13 cellular contexts compared by ENCODE assay signal in the genomic region with DNA sequence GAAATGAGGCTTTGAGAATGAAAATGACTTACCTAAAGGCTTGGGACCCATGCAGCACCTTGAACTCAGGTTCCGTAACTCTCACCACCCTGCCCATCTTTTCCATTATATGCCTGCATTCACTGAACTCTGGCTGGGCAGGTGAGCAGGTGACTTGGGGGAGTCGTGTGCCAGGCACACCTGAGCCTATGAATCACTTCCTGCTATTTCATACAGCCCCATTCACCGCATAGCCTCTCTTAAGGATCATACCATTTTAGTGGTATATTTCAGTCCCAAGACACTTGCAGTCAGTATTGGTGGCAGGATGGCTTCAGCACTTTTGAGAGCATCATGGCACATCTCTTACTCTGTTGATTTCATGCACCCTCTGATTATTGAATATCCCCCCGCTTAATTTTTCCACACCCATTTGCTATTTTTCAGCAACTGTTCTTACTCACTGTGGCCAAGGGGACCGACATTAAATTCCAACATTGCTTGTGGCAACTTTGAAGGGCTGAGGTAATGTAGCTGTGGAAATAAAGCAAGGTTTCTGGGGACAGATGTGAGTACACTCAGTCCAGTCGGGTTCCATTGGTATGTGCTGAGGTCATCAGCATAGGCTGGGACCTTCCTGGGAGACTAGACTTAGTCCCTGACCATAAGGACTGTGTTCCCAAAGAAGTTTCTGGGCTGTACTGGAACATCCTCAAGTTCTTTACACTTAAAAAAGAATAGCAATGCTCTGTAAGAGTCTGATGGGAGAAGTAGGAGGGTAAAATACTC. TPM values are rescaled to one million over a fixed set of nuclear protein-coding genes. Genes with fewer than 3 reads are reported as not detected.
DNase-seq lines count a peak whose midpoint lies in the region; ATAC-seq, FAIRE-seq and TF ChIP-seq lines count a peak whose summit lies in the region.
"Had no signal": no experiment of that assay in that cellular context is flagged by ENCODE, and none has a peak within 500 bp of the region (broad histone marks: within the 10 kb centered on the region; RNA-seq: fewer than 3 reads in every experiment).

No MANE protein-coding gene starts in this region.

- H3K4me3 ChIP-seq in choroid plexus epithelial cell (ENCODE audit: low read depth, low read length) (no peak overlapping the region), keratinocyte (ENCODE audit: control insufficient read depth in 2 of 3, extremely low read depth in 1 of 3, insufficient read depth in 2 of 3, low read depth in 1 of 3, low read length in 3 of 3) (no peak overlapping the region), aorta (ENCODE audit: low read length in 2 of 2) (no peak overlapping the region)
- H3K4me3 ChIP-seq: testis had no signal

- no peak overlapping the region for H3K9ac ChIP-seq in keratinocyte (ENCODE audit: control insufficient read depth, extremely low read depth, insufficient read depth, low read length)

- H3K36me3 ChIP-seq in keratinocyte (ENCODE audit: control insufficient read depth in 2 of 2, extremely low read depth in 1 of 2, insufficient read depth in 2 of 2, low read length in 2 of 2) (no peaks in the 10 kb centered on the region), aorta (ENCODE audit: control insufficient read depth in 1 of 2, insufficient read depth in 2 of 2, low read length in 1 of 2) (no peaks in the 10 kb centered on the region)

- DNase-seq in LHCN-M2 (ENCODE audit: low read depth) (peak; percentile 90), choroid plexus epithelial cell (ENCODE audit: low read depth) (peak; percentile 53), keratinocyte (ENCODE audit: low read depth, low spot score) (no peak), aorta (no peak), DMS79 treated with DMSO at 0.1 percent for 48 hours (lab: John Stamatoyannopoulos, UW) (no peak)
- DNase-seq: activated CD4-positive, alpha-beta T cell treated with anti-CD3 and anti-CD28 coated beads for 4 hours; GOT3; immature natural killer cell; naive B cell; small intestine; testis had no signal

- H3K9me3 ChIP-seq in keratinocyte (ENCODE audit: control insufficient read depth, low read depth, low read length) = no peaks in the 10 kb centered on the region
- H3K9me3 ChIP-seq in aorta (ENCODE audit: control insufficient read depth, low read length) = no peaks in the 10 kb centered on the region
- H3K9me3 ChIP-seq: testis had no signal

- H3K27ac ChIP-seq in keratinocyte (ENCODE audit: control insufficient read depth, insufficient read depth, low read length) (peak overlapping the region; percentile 10), aorta (ENCODE audit: low read depth in 1 of 2, low read length in 2 of 2) (peak overlapping the region; percentile 93 to 100)

- no peaks in the 10 kb centered on the region for H3K79me2 ChIP-seq in keratinocyte (ENCODE audit: control insufficient read depth, insufficient read depth, low read length)

- intact Hi-C loops in aorta (cut with DNase I) = loop anchor here (5.0 kb wide), 1 partner anchor 39 kb away; a partner anchor contains a TSS

- peak overlapping the region; percentile 51 for H3K4me2 ChIP-seq in keratinocyte (ENCODE audit: control insufficient read depth, extremely low read depth, insufficient read depth, low read depth, low read length)

- WGBS in aorta, 2 donors = 35 to 39% methylated on average over 6 of the region's 6 CpGs

- dilution Hi-C loops in keratinocyte (cut with MboI; ENCODE audit: extremely low pct_ligation_motif_present, low sequenced_read_pairs) = no loop called here

- H3K27me3 ChIP-seq in keratinocyte (ENCODE audit: control insufficient read depth, extremely low read depth, insufficient read depth, low read length) (no peaks in the 10 kb centered on the region), aorta (ENCODE audit: control insufficient read depth in 1 of 2, insufficient read depth in 2 of 2, low read length in 1 of 2) (no peaks in the 10 kb centered on the region)
- H3K27me3 ChIP-seq: testis had no signal

- no peak overlapping the region for H2AFZ ChIP-seq in keratinocyte (ENCODE audit: control insufficient read depth, low read length)

- H3K9me1 ChIP-seq in keratinocyte (ENCODE audit: control insufficient read depth, extremely low read depth, insufficient read depth, low read length) = no peaks in the 10 kb centered on the region

- no peaks in the 10 kb centered on the region for H4K20me1 ChIP-seq in keratinocyte (ENCODE audit: control insufficient read depth, extremely low read depth, insufficient read depth, low read length)

- H3K4me1 ChIP-seq in keratinocyte (ENCODE audit: control insufficient read depth, extremely low read depth, insufficient read depth, low read length) = peaks cover 39% of the 10 kb centered on the region
- H3K4me1 ChIP-seq in aorta (ENCODE audit: control insufficient read depth in 1 of 2, insufficient read depth in 2 of 2, low read length in 2 of 2) = peaks cover 14 to 23% of the 10 kb centered on the region in 2 donors

- TF ChIP-seq CTCF in choroid plexus epithelial cell (conservative IDR thresholded peaks at IDR 0.05; ENCODE audit: low read depth, low read length) (no peak), keratinocyte (optimal IDR thresholded peaks at IDR 0.05 in 1 of 3, IDR thresholded peaks at IDR 0.05 in 1 of 3, conservative IDR thresholded peaks at IDR 0.05 in 1 of 3; ENCODE audit: extremely low read depth in 1 of 3, insufficient read depth in 2 of 3, low read length in 3 of 3) (no peak)

- ATAC-seq in aorta (ENCODE audit: low FRiP score) = peak; percentile 79
- ATAC-seq in HG03159 (IDR thresholded peaks at IDR 0.05; ENCODE audit: unreplicated experiment) = no peak
- no peak for ATAC-seq in GM21825 (IDR thresholded peaks at IDR 0.05; ENCODE audit: unreplicated experiment)

- peak; percentile 89 for FAIRE-seq in keratinocyte (lab: Jason Lieb, UNC)
- FAIRE-seq: small intestine had no signal

RNA-seq across cellular contexts. Expression of a gene that starts 39.8 kb away (rescaled TPM):
- total RNA-seq in LHCN-M2 (2014; rRNA removed) (5.1 and 5.3 TPM in 2 replicates), aorta (10 to 100 TPM; 11.6 to 16.5 TPM)
- 3.1 TPM for polyA plus RNA-seq in LHCN-M2 (2012)
- polyA plus RNA-seq in keratinocyte (2.7 to 2.8 TPM (median 2.7 TPM) in 3 replicates), aorta (10 to 100 TPM; 10.6 to 13.4 TPM)
- polyA plus RNA-seq in keratinocyte (2011; ENCODE audit: low read depth) = 1.5 TPM
- polyA plus RNA-seq in keratinocyte (2011; cell fraction: cytosol; rRNA removed) = 1.5 and 2.1 TPM in 2 replicates
- polyA plus RNA-seq in keratinocyte (2011; cell fraction: nucleus; rRNA removed) = 3.7 TPM in 2 replicates
- 1.9 and 2.1 TPM in 2 replicates for polyA plus RNA-seq in keratinocyte (2012; ENCODE audit: low replicate concordance)
- 2.1 to 4.1 TPM (median 3.7 TPM) in 3 replicates for polyA minus RNA-seq in keratinocyte
- 1.2 TPM for polyA minus RNA-seq in keratinocyte (2011; cell fraction: cytosol; rRNA and poly(A)+ RNA removed)
- 2.5 and 3.3 TPM in 2 replicates for polyA minus RNA-seq in keratinocyte (2011; cell fraction: nucleus; rRNA and poly(A)+ RNA removed)

Comparison
In these comparisons a context has a peak if more than half of its experiments do, and no peak if none do; other contexts are left out.
1. DNase-seq: peak in LHCN-M2 (single experiment) and choroid plexus epithelial cell (single experiment); none in keratinocyte (single experiment), aorta (0 of 2) and DMS79 treated with DMSO at 0.1 percent for 48 hours (single experiment).